16 cellular contexts compared by ENCODE assay signal in genomic region chr1:192518700-192519099, GRCh38. TPM values are rescaled to one million over a fixed set of nuclear protein-coding genes. Genes with fewer than 3 reads are reported as not detected.
DNase-seq lines count a peak whose midpoint lies in the region; ATAC-seq and TF ChIP-seq lines count a peak whose summit lies in the region.
"Had no signal": no experiment of that assay in that cellular context is flagged by ENCODE, and none has a peak within 500 bp of the region (broad histone marks: within the 10 kb centered on the region; RNA-seq: fewer than 3 reads in every experiment).

No MANE protein-coding gene starts in this region.

- no peaks in the 10 kb centered on the region for H3K79me1 ChIP-seq in mesenchymal stem cell (replicated peaks; ENCODE audit: low read length, poor library complexity, severe bottlenecking)

- H3K4me1 ChIP-seq in foreskin keratinocyte (no peaks in the 10 kb centered on the region), mesenchymal stem cell (ENCODE audit: control insufficient read depth, insufficient read depth, low read depth, low read length) (no peaks in the 10 kb centered on the region)

- H3K9ac ChIP-seq in mesenchymal stem cell (ENCODE audit: low read length) = no peak overlapping the region

- POLR2A ChIA-PET in WTC11 (lab: Charles Lee) = no interaction called here

- H3K27me3 Mint-ChIP-seq in WTC11 (ENCODE audit: low read depth) = no peaks in the 10 kb centered on the region
- H3K27me3 Mint-ChIP-seq: dendritic cell treated with granulocyte-macrophage colony-stimulating factor and Interleukin-4, amounts not matched to agents 40 ng/mL and 50 ng/mL, for 4 days had no signal

- no peak overlapping the region for H2BK5ac ChIP-seq in mesenchymal stem cell (ENCODE audit: low read depth, low read length, poor library complexity, severe bottlenecking)

- no peak overlapping the region for H2AK5ac ChIP-seq in mesenchymal stem cell (ENCODE audit: low read length, severe bottlenecking)

- no peak overlapping the region for H2BK15ac ChIP-seq in mesenchymal stem cell (ENCODE audit: low read depth, poor library complexity, severe bottlenecking)

- H3K27me3 ChIP-seq in foreskin keratinocyte (no peaks in the 10 kb centered on the region), mesenchymal stem cell (ENCODE audit: control insufficient read depth in 1 of 2, insufficient read depth in 1 of 2, low read length in 2 of 2) (no peaks in the 10 kb centered on the region)

- no peak overlapping the region for H3K27ac Mint-ChIP-seq in WTC11
- H3K27ac Mint-ChIP-seq: activated naive CD4-positive, alpha-beta T cell treated with anti-CD3 and anti-CD28 coated beads, Interleukin-2, amount 50 U/mL, for 72 hours; dendritic cell treated with granulocyte-macrophage colony-stimulating factor and Interleukin-4, amounts not matched to agents 40 ng/mL and 50 ng/mL, for 4 days had no signal

- H3K9me3 Mint-ChIP-seq in WTC11 = no peaks in the 10 kb centered on the region
- H3K9me3 Mint-ChIP-seq: activated naive CD4-positive, alpha-beta T cell treated with anti-CD3 and anti-CD28 coated beads, Interleukin-2, amount 50 U/mL, for 72 hours; dendritic cell treated with granulocyte-macrophage colony-stimulating factor and Interleukin-4, amounts not matched to agents 40 ng/mL and 50 ng/mL, for 4 days had no signal

- H3K18ac ChIP-seq in mesenchymal stem cell (ENCODE audit: low read depth in 1 of 2, low read length in 2 of 2) = no peak overlapping the region

- H3K36me3 ChIP-seq in mesenchymal stem cell (ENCODE audit: control insufficient read depth in 1 of 2, insufficient read depth in 2 of 2, low read depth in 1 of 2, low read length in 2 of 2) = no peaks in the 10 kb centered on the region

- no peak overlapping the region for H4K91ac ChIP-seq in mesenchymal stem cell (ENCODE audit: low read length)

- H2BK12ac ChIP-seq in mesenchymal stem cell (ENCODE audit: low read length in 2 of 2) = no peak overlapping the region

- ATAC-seq in activated CD4-positive, CD25-positive, alpha-beta regulatory T cell treated with anti-CD3 and anti-CD28 coated beads, Interleukin-2, amount 50 U/mL, for 24 hours = peak; percentile 56 to 61
- ATAC-seq in GM21529 (IDR thresholded peaks at IDR 0.05; ENCODE audit: unreplicated experiment) (peak; percentile 38), HG03066 (IDR thresholded peaks at IDR 0.05; ENCODE audit: low read depth, unreplicated experiment) (peak; percentile 40), foreskin keratinocyte (peak; percentile 27), WTC11 (no peak)
- ATAC-seq: activated naive CD4-positive, alpha-beta T cell treated with anti-CD3 and anti-CD28 coated beads, Interleukin-2, amount 50 U/mL, for 72 hours had no signal

- CTCF ChIA-PET in WTC11 (lab: Charles Lee) = no interaction called here

- H4K8ac ChIP-seq in mesenchymal stem cell (ENCODE audit: low read length) = no peak overlapping the region

- H3K4me2 ChIP-seq in mesenchymal stem cell (ENCODE audit: low read length, poor library complexity, severe bottlenecking) = no peak overlapping the region

- H2BK120ac ChIP-seq in mesenchymal stem cell (ENCODE audit: low read depth, low read length) = no peak overlapping the region

- H3K36me3 Mint-ChIP-seq in WTC11 = no peaks in the 10 kb centered on the region
- H3K36me3 Mint-ChIP-seq: activated naive CD4-positive, alpha-beta T cell treated with anti-CD3 and anti-CD28 coated beads, Interleukin-2, amount 50 U/mL, for 72 hours had no signal

- no peak overlapping the region for H3K14ac ChIP-seq in mesenchymal stem cell (ENCODE audit: low read length in 2 of 2)

- H3K4me3 Mint-ChIP-seq in WTC11 = no peak overlapping the region
- H3K4me3 Mint-ChIP-seq: dendritic cell treated with granulocyte-macrophage colony-stimulating factor and Interleukin-4, amounts not matched to agents 40 ng/mL and 50 ng/mL, for 4 days had no signal

- H3K27ac ChIP-seq in foreskin keratinocyte (no peak overlapping the region), mesenchymal stem cell (ENCODE audit: low read length, poor library complexity, severe bottlenecking) (no peak overlapping the region)
- H3K27ac ChIP-seq: 22Rv1 had no signal

- no peak overlapping the region for H2AFZ ChIP-seq in mesenchymal stem cell (ENCODE audit: low read depth, low read length)

- no peak overlapping the region for H3K4ac ChIP-seq in mesenchymal stem cell (ENCODE audit: low read depth in 1 of 2, low read length in 2 of 2)

- no peaks in the 10 kb centered on the region for H3K4me1 Mint-ChIP-seq in WTC11

- TF ChIP-seq CTCF in foreskin keratinocyte (conservative IDR thresholded peaks at IDR 0.05) (no peak), WTC11 (IDR thresholded peaks at IDR 0.05) (no peak)

- no peak for DNase-seq in activated CD4-positive, CD25-positive, alpha-beta regulatory T cell (lab: John Stamatoyannopoulos, UW)
- DNase-seq in foreskin keratinocyte = no peak
- DNase-seq in SW480 (ENCODE audit: low spot score) = no peak
- no peak for DNase-seq in WTC11 (ENCODE audit: low spot score)
- DNase-seq in mesenchymal stem cell = no peak
- DNase-seq: DMS53, KG1, mesendoderm had no signal

- no peaks in the 10 kb centered on the region for H3K9me3 ChIP-seq in mesenchymal stem cell (ENCODE audit: control insufficient read depth, low read length)

- H3K4me3 ChIP-seq in mesenchymal stem cell (ENCODE audit: insufficient read depth in 1 of 2, low read depth in 1 of 2, low read length in 2 of 2) = no peak overlapping the region

- no peak overlapping the region for H3K23ac ChIP-seq in mesenchymal stem cell (ENCODE audit: low read length in 2 of 2)

TF ChIP-seq in WTC11, 78 proteins besides CTCF, POLR2A, EP300 and RAD21:
- TF ChIP-seq CBFB (CRISPR knock-in tag; IDR thresholded peaks at IDR 0.05; ENCODE audit: low read depth) (no peak), KAT7 (CRISPR knock-in tag; IDR thresholded peaks at IDR 0.05; ENCODE audit: borderline replicate concordance) (no peak)
TF ChIP-seq in WTC11: peak in this region for 0.

RNA-seq across cellular contexts. Expression of gene RGS1, which starts 56.9 kb away (rescaled TPM):
- not detected in 2 replicates for total RNA-seq in foreskin keratinocyte
- polyA plus RNA-seq in foreskin keratinocyte = not detected in 2 replicates
- total RNA-seq in WTC11 (2021) = 0.14 to 0.22 TPM in 2 of 3 replicates, not detected in the other
- polyA plus RNA-seq in mesenchymal stem cell (2013, experiment 1 of 2) = 64.0 TPM
- 68.9 TPM for polyA plus RNA-seq in mesenchymal stem cell (2013, experiment 2 of 2)
- total RNA-seq: glomerular endothelial cell, pulmonary artery endothelial cell had no signal
